8 cellular contexts compared by ENCODE assay signal in genomic region chr2:159712194-159712928, GRCh38. TPM values are rescaled to one million over a fixed set of nuclear protein-coding genes. Genes with fewer than 3 reads are reported as not detected.
A peak's percentile ranks its signal among the peaks of the same experiment; 100 is the strongest.
DNase-seq lines count a peak whose midpoint lies in the region; ATAC-seq and TF ChIP-seq lines count a peak whose summit lies in the region.

MARCHF7 (plus strand) TSS chr2:159712506; CDS start chr2:159729023, 16,517 bp downstream.

- H3K4me1 Mint-ChIP-seq in CD4-positive, CD25-positive, alpha-beta regulatory T cell, result peaks cover 37 to 62% (median 47%) of the 10 kb centered on the region in 4 donors

- no peaks in the 10 kb centered on the region for H3K9me3 ChIP-seq in CD4-positive, CD25-positive, alpha-beta regulatory T cell (ENCODE audit: control insufficient read depth in 2 of 2, low read length in 2 of 2)

- 1 to 2% methylated on average over 58 to 60 of the region's 68 CpGs for whole genome bisulfite sequencing in lower leg skin, 2 donors

- intact Hi-C loops in dorsolateral prefrontal cortex (cut with DNase I) (loop anchor here (1.0 to 5.0 kb wide), 6 partner anchors 97 to 745 kb away; partner anchors contain the start of genes TANC1 (in 1 of the 2) and WDSUB1 (in 1 of the 2)), lower leg skin (cut with DNase I; ENCODE audit: low total_unique reads) (no loop called here)

- peak within 1 kb of the TSS; percentile 98 to 100 (median 100) for H3K27ac Mint-ChIP-seq in CD4-positive, CD25-positive, alpha-beta regulatory T cell

- H3K27me3 Mint-ChIP-seq in CD4-positive, CD25-positive, alpha-beta regulatory T cell, result peaks cover 8% of the 10 kb centered on the region

- peak within 1 kb of the TSS; percentile 95 to 100 (median 100) for H3K4me3 Mint-ChIP-seq in CD4-positive, CD25-positive, alpha-beta regulatory T cell

- ATAC-seq in CD4-positive, CD25-positive, alpha-beta regulatory T cell (ENCODE audit: low read depth in 2 of 2), result peak; percentile 92 to 94
- ATAC-seq in GM19397 (IDR thresholded peaks at IDR 0.05; ENCODE audit: unreplicated experiment), result peak; percentile 95
- peak; percentile 96 for ATAC-seq in HG03571 (IDR thresholded peaks at IDR 0.05; ENCODE audit: unreplicated experiment)

- peaks cover 21% of the 10 kb centered on the region for H3K36me3 Mint-ChIP-seq in CD4-positive, CD25-positive, alpha-beta regulatory T cell

- H3K36me3 ChIP-seq in CD4-positive, CD25-positive, alpha-beta regulatory T cell (ENCODE audit: control insufficient read depth, insufficient read depth, low read length), result peaks cover 25% of the 10 kb centered on the region

- H3K4me1 ChIP-seq in CD4-positive, CD25-positive, alpha-beta regulatory T cell (ENCODE audit: control insufficient read depth, insufficient read depth, low read length, poor library complexity, severe bottlenecking), result peaks cover 49% of the 10 kb centered on the region

- H3K9me3 Mint-ChIP-seq in CD4-positive, CD25-positive, alpha-beta regulatory T cell, result no peaks in the 10 kb centered on the region

- TF ChIP-seq CTCF in dorsolateral prefrontal cortex (IDR thresholded peaks at IDR 0.05 in 54 of 56, conservative IDR thresholded peaks at IDR 0.05 in 2 of 56; ENCODE audit: low read depth in 1 of 56, partially characterized antibody in 56 of 56) (peak in 54 of 56 donors; percentile 35 to 82 (median 60)), lower leg skin (IDR thresholded peaks at IDR 0.05) (peak in 1 of 3 donors; percentile 26)

- DNase-seq in CD4-positive, CD25-positive, alpha-beta regulatory T cell, result peak; percentile 94 to 98 (median 97)
- DNase-seq in NCI-H774 (lab: John Stamatoyannopoulos, UW), result peak; percentile 94
- peak; percentile 97 for DNase-seq in activated CD4-positive, alpha-beta T cell treated with anti-CD3 and anti-CD28 coated beads, Interleukin-2, amount 50 U/mL, for 48 hours
- DNase-seq in dorsolateral prefrontal cortex, result peak; percentile 86 to 97 (median 94)
- peak; percentile 93 to 99 for DNase-seq in lower leg skin (ENCODE audit: low spot score in 2 of 2)
- DNase-seq in stimulated activated CD4-positive, alpha-beta T cell treated with anti-CD3 and anti-CD28 coated beads, Interleukin-4, amount 100 ng/mL, for 48 hours (ENCODE audit: low read depth in 2 of 2), result peak; percentile 95 to 97

- H3K4me3 ChIP-seq in CD4-positive, CD25-positive, alpha-beta regulatory T cell (ENCODE audit: low read depth, low read length), result peak within 1 kb of the TSS; percentile 96
- H3K4me3 ChIP-seq in dorsolateral prefrontal cortex, result peak within 1 kb of the TSS; percentile 68 to 98 (median 92)
- H3K4me3 ChIP-seq in lower leg skin (ENCODE audit: low read depth, poor library complexity, severe bottlenecking), result peak within 1 kb of the TSS; percentile 99

- H3K27me3 ChIP-seq in CD4-positive, CD25-positive, alpha-beta regulatory T cell (ENCODE audit: control insufficient read depth, insufficient read depth, low read length), result no peaks in the 10 kb centered on the region
- H3K27me3 ChIP-seq in dorsolateral prefrontal cortex, result no peaks in the 10 kb centered on the region

- peak within 1 kb of the TSS; percentile 96 for H3K27ac ChIP-seq in CD4-positive, CD25-positive, alpha-beta regulatory T cell (ENCODE audit: insufficient read depth, low read length, poor library complexity, severe bottlenecking)
- H3K27ac ChIP-seq in dorsolateral prefrontal cortex, result peak within 1 kb of the TSS; percentile 84 to 99 (median 96)

- peak in 1 of 2 donors; percentile 77 for TF ChIP-seq POLR2A in lower leg skin (IDR thresholded peaks at IDR 0.05)

RNA-seq across cellular contexts. Expression of gene MARCHF7, which starts in this region (rescaled TPM):
- 88.2 TPM for total RNA-seq in CD4-positive, CD25-positive, alpha-beta regulatory T cell
- 100 to 1,000 TPM; 189 to 253 (median 228) TPM for polyA plus RNA-seq in CD4-positive, CD25-positive, alpha-beta regulatory T cell
- total RNA-seq in dorsolateral prefrontal cortex (10 to 100 TPM; 45.9 to 95.4 (median 65.5) TPM), lower leg skin (100 to 1,000 TPM in 3 of 4 donors, 10 to 100 TPM in 1; 95.7 to 139 (median 108) TPM)

Comparison
In these comparisons a context has a peak if more than half of its experiments do, and no peak if none do; other contexts are left out.
1. Peak in every context shown above with its lines: DNase-seq, ATAC-seq, H3K4me3 ChIP-seq and H3K27ac ChIP-seq.